16 cellular contexts compared by ENCODE assay signal in genomic region chr3:14906355-14906960, GRCh38. TPM values are rescaled to one million over a fixed set of nuclear protein-coding genes. Genes with fewer than 3 reads are reported as not detected.
A peak's percentile ranks its signal among the peaks of the same experiment; 100 is the strongest.
DNase-seq lines count a peak whose midpoint lies in the region.
"Had no signal": no experiment of that assay in that cellular context is flagged by ENCODE, and none has a peak within 500 bp of the region (broad histone marks: within the 10 kb centered on the region; RNA-seq: fewer than 3 reads in every experiment).

No MANE protein-coding gene starts in this region.

- peak overlapping the region; percentile 1; the same call in 1 of the 2 replicates for H3K4me2 ChIP-seq in BLaER1

- no peaks in the 10 kb centered on the region for H4K20me1 ChIP-seq in BLaER1

- peaks cover 11% of the 10 kb centered on the region; the same call in 1 of the 2 replicates for H3K4me1 ChIP-seq in BLaER1

- no peaks in the 10 kb centered on the region for H3K36me3 ChIP-seq in BLaER1
- H3K36me3 ChIP-seq in H7 (replicated peaks; ENCODE audit: control insufficient read depth, insufficient read depth, low read length), result peaks cover 2% of the 10 kb centered on the region

- H3K4me3 ChIP-seq in BLaER1 (no peak overlapping the region), H7 (ENCODE audit: insufficient read depth, low read depth, low read length) (no peak overlapping the region)

- DNase-seq in H7 (peak; percentile 21), SW480 (ENCODE audit: low spot score) (peak; percentile 59), mucosa of gallbladder (ENCODE audit: low spot score) (peak; percentile 55), SIG-M5 treated with dmso at 0.1 percent for 504 hours (lab: John Stamatoyannopoulos, UW; ENCODE audit: unreplicated experiment) (no peak), nucleus accumbens (lab: John Stamatoyannopoulos, UW) (no peak), iPS-NIHi7 (ENCODE audit: extremely low spot score) (no peak)
- no peak for DNase-seq in activated CD8-positive, alpha-beta memory T cell treated with anti-CD3 and anti-CD28 coated beads, Interleukin-2, amount 50 U/mL, for 48 hours
- DNase-seq: ACHN; C1 segment of cervical spinal cord; CD4-positive, alpha-beta T cell; DMS153; DMS79 treated with DMSO at 0.1 percent for 48 hours; GDM1; GOT3 had no signal

- no peak overlapping the region for H3K9ac ChIP-seq in BLaER1

- H3K27ac ChIP-seq in BLaER1, result no peak overlapping the region
- H3K27ac ChIP-seq: HL-60 had no signal

- peaks cover 7% of the 10 kb centered on the region; the same call in 1 of the 2 replicates for H3K9me3 ChIP-seq in BLaER1

- H3K27me3 ChIP-seq in BLaER1 (no peaks in the 10 kb centered on the region), H7 (ENCODE audit: control insufficient read depth, insufficient read depth, low read length) (no peaks in the 10 kb centered on the region)

RNA-seq across cellular contexts. Expression of gene NR2C2, which starts 40.9 kb away (rescaled TPM):
- 14.7 and 25.6 TPM in 2 replicates for total RNA-seq in H7 (2014; rRNA removed; shearing (Covaris generic))
- 52.6 TPM for total RNA-seq in mucosa of gallbladder

Comparison
In these comparisons a context has a peak if more than half of its experiments do, and no peak if none do; other contexts are left out.
1. DNase-seq: peak in H7 (single experiment), SW480 (single experiment) and mucosa of gallbladder (single experiment); none in SIG-M5 treated with dmso at 0.1 percent for 504 hours (single experiment), nucleus accumbens (0 of 56), activated CD8-positive, alpha-beta memory T cell treated with anti-CD3 and anti-CD28 coated beads, Interleukin-2, amount 50 U/mL, for 48 hours (single experiment) and iPS-NIHi7 (single experiment).